ENCODE assay signal across 1 cellular context in genomic region chr14:94726649-94727048, GRCh38. TPM values are rescaled to one million over a fixed set of nuclear protein-coding genes. Genes with fewer than 3 reads are reported as not detected.
"Had no signal": no experiment of that assay in that cellular context is flagged by ENCODE, and none has a peak within 500 bp of the region (broad histone marks: within the 10 kb centered on the region; RNA-seq: fewer than 3 reads in every experiment).

No MANE protein-coding gene starts in this region.

RNA-seq across cellular contexts. Expression of gene GSC, which starts 43.3 kb away (rescaled TPM):
- total RNA-seq: MCF 10A had no signal
